Comparison of ENCODE assay signal across 17 cellular contexts in the genomic region with DNA sequence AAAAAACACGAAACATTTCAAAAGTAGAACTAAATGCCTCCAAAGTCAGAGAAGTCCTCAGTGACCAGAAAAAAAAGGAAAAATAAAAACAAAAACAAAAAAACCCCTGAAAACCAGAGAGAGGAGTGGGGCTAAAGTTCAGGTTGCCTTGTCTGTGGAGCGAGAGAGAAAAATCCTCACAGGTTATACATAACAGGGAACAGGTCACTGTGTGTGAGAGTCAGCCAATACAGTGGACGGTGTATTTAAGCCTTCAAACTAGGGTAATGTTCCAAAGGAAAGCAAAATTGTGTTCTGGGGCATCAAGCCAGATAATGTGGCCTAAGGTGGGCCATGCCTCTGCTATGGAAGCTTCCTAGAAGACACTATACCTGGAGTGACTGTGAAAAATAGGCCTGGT.
DNase-seq lines count a peak whose midpoint lies in the region; ATAC-seq lines count a peak whose summit lies in the region.
"Had no signal": no experiment of that assay in that cellular context is flagged by ENCODE, and none has a peak within 500 bp of the region (broad histone marks: within the 10 kb centered on the region; RNA-seq: fewer than 3 reads in every experiment).

No MANE protein-coding gene starts in this region.

- no peaks in the 10 kb centered on the region for H3K9me3 ChIP-seq in neuronal stem cell (replicated peaks in 1 of 2; ENCODE audit: control insufficient read depth in 2 of 2, insufficient read depth in 1 of 2, low read depth in 1 of 2, low read length in 2 of 2)
- H3K9me3 ChIP-seq: A549, Caco-2 had no signal

- no peak overlapping the region for H3K9ac ChIP-seq in neuronal stem cell (ENCODE audit: low read depth, low read length, poor library complexity)
- H3K9ac ChIP-seq: BLaER1 treated with 17β-estradiol and CSF1 and Interleukin-3, amounts not matched to agents 10 nM and 100 nM had no signal

- H3K23ac ChIP-seq in neuronal stem cell (ENCODE audit: low read depth, low read length, poor library complexity): no peak overlapping the region

- H3K9me3 Mint-ChIP-seq in activated T-cell treated with anti-CD3 and anti-CD28 coated beads, Interleukin-2, amount 50 U/mL, for 72 hours: peaks cover 0 to 1% of the 10 kb centered on the region in 2 donors
- H3K9me3 Mint-ChIP-seq in activated T-cell treated with anti-CD3 and anti-CD28 coated beads, Interleukin-2, amount 50 U/mL, for 4 hours: no peaks in the 10 kb centered on the region
- H3K9me3 Mint-ChIP-seq in activated naive CD4-positive, alpha-beta T cell treated with anti-CD3 and anti-CD28 coated beads, Interleukin-2, amount 50 U/mL, for 72 hours: no peaks in the 10 kb centered on the region
- H3K9me3 Mint-ChIP-seq: CD4-positive, alpha-beta T cell had no signal

- H3K4me1 ChIP-seq in neuronal stem cell (ENCODE audit: control insufficient read depth in 2 of 2, insufficient read depth in 1 of 2, low read depth in 1 of 2, low read length in 2 of 2): no peaks in the 10 kb centered on the region
- H3K4me1 ChIP-seq: BLaER1 treated with 17β-estradiol and CSF1 and Interleukin-3, amounts not matched to agents 10 nM and 100 nM; Caco-2 had no signal

- H3K27me3 Mint-ChIP-seq in activated T-cell treated with anti-CD3 and anti-CD28 coated beads, Interleukin-2, amount 50 U/mL, for 72 hours (ENCODE audit: low read depth): no peaks in the 10 kb centered on the region
- H3K27me3 Mint-ChIP-seq in activated T-cell treated with anti-CD3 and anti-CD28 coated beads, Interleukin-2, amount 50 U/mL, for 4 hours (ENCODE audit: low read depth): no peaks in the 10 kb centered on the region
- H3K27me3 Mint-ChIP-seq: CD4-positive, alpha-beta T cell had no signal

- no peak overlapping the region for H3K14ac ChIP-seq in neuronal stem cell (ENCODE audit: low read length)

- H3K18ac ChIP-seq in neuronal stem cell (ENCODE audit: low read length): peak overlapping the region; percentile 58

- no peak overlapping the region for H2BK5ac ChIP-seq in neuronal stem cell (ENCODE audit: low read length)

- H2BK120ac ChIP-seq in neuronal stem cell (ENCODE audit: low read depth, low read length): no peak overlapping the region

- no peaks in the 10 kb centered on the region for H3K36me3 Mint-ChIP-seq in activated T-cell treated with anti-CD3 and anti-CD28 coated beads, Interleukin-2, amount 50 U/mL, for 72 hours (ENCODE audit: insufficient read depth in 2 of 2)
- H3K36me3 Mint-ChIP-seq in activated T-cell treated with anti-CD3 and anti-CD28 coated beads, Interleukin-2, amount 50 U/mL, for 4 hours (ENCODE audit: insufficient read depth): peaks cover 2% of the 10 kb centered on the region
- peaks cover 0 to 6% of the 10 kb centered on the region in 2 donors for H3K36me3 Mint-ChIP-seq in activated naive CD4-positive, alpha-beta T cell treated with anti-CD3 and anti-CD28 coated beads, Interleukin-2, amount 50 U/mL, for 72 hours
- H3K36me3 Mint-ChIP-seq: CD8-positive, alpha-beta T cell had no signal

- H3K27ac Mint-ChIP-seq in activated T-cell treated with anti-CD3 and anti-CD28 coated beads, Interleukin-2, amount 50 U/mL, for 72 hours: peak overlapping the region; percentile 50
- no peak overlapping the region for H3K27ac Mint-ChIP-seq in activated naive CD4-positive, alpha-beta T cell treated with anti-CD3 and anti-CD28 coated beads, Interleukin-2, amount 50 U/mL, for 72 hours
- H3K27ac Mint-ChIP-seq: B cell; CD4-positive, alpha-beta T cell; CD8-positive, alpha-beta T cell had no signal

- no peak for ATAC-seq in activated T-cell treated with anti-CD3 and anti-CD28 coated beads, Interleukin-2, amount 50 U/mL, for 72 hours (replicated peaks in 1 of 2)
- no peak for ATAC-seq in activated T-cell treated with anti-CD3 and anti-CD28 coated beads, Interleukin-2, amount 50 U/mL, for 4 hours
- ATAC-seq in left lobe of liver: peak; percentile 74
- no peak for ATAC-seq in activated naive CD4-positive, alpha-beta T cell treated with anti-CD3 and anti-CD28 coated beads, Interleukin-2, amount 50 U/mL, for 72 hours
- ATAC-seq: A549; CD8-positive, alpha-beta T cell had no signal

- H3K4ac ChIP-seq in neuronal stem cell (ENCODE audit: low read length): no peak overlapping the region

- no peaks in the 10 kb centered on the region for H3K79me1 ChIP-seq in neuronal stem cell (ENCODE audit: low read depth, low read length)

- H3K4me2 ChIP-seq in neuronal stem cell (ENCODE audit: insufficient read depth, low read length, poor library complexity, severe bottlenecking): no peak overlapping the region
- H3K4me2 ChIP-seq: A549; BLaER1 treated with 17β-estradiol and CSF1 and Interleukin-3, amounts not matched to agents 10 nM and 100 nM had no signal

- no peaks in the 10 kb centered on the region for H3K27me3 ChIP-seq in neuronal stem cell (ENCODE audit: control insufficient read depth in 3 of 3, insufficient read depth in 3 of 3, low read depth in 1 of 3, low read length in 3 of 3)
- H3K27me3 ChIP-seq: BLaER1 treated with 17β-estradiol and CSF1 and Interleukin-3, amounts not matched to agents 10 nM and 100 nM had no signal

- no peak overlapping the region for H2BK15ac ChIP-seq in neuronal stem cell (ENCODE audit: low read length)

- H3K27ac ChIP-seq in neuronal stem cell (replicated peaks; ENCODE audit: low read length): no peak overlapping the region
- H3K27ac ChIP-seq: 22Rv1; A549; BLaER1 treated with 17β-estradiol and CSF1 and Interleukin-3, amounts not matched to agents 10 nM and 100 nM; C4-2B had no signal

- no peak overlapping the region for H3K4me3 Mint-ChIP-seq in activated T-cell treated with anti-CD3 and anti-CD28 coated beads, Interleukin-2, amount 50 U/mL, for 72 hours
- no peak overlapping the region for H3K4me3 Mint-ChIP-seq in activated T-cell treated with anti-CD3 and anti-CD28 coated beads, Interleukin-2, amount 50 U/mL, for 4 hours
- H3K4me3 Mint-ChIP-seq: B cell; CD4-positive, alpha-beta T cell; CD8-positive, alpha-beta T cell had no signal

- no peak overlapping the region for H3K4me3 ChIP-seq in neuronal stem cell (ENCODE audit: low read length in 2 of 2)
- H3K4me3 ChIP-seq: A549; BLaER1 treated with 17β-estradiol and CSF1 and Interleukin-3, amounts not matched to agents 10 nM and 100 nM had no signal

- no peak overlapping the region for H2BK12ac ChIP-seq in neuronal stem cell (ENCODE audit: low read length)

- no peak overlapping the region for H4K91ac ChIP-seq in neuronal stem cell (ENCODE audit: low read depth, low read length, poor library complexity)

- DNase-seq in activated T-cell treated with anti-CD3 and anti-CD28 coated beads, Interleukin-2, amount 50 U/mL, for 72 hours: no peak
- no peak for DNase-seq in activated T-cell treated with anti-CD3 and anti-CD28 coated beads, Interleukin-2, amount 50 U/mL, for 4 hours
- DNase-seq in left lobe of liver (ENCODE audit: low spot score) (no peak), neuronal stem cell (ENCODE audit: low spot score) (no peak)
- DNase-seq in activated naive CD4-positive, alpha-beta T cell treated with anti-CD3 and anti-CD28 coated beads, Interleukin-2, amount 50 U/mL, for 72 hours (ENCODE audit: low spot score in 2 of 2): no peak
- DNase-seq: AML-193; Caco-2; Calu3; CD4-positive, alpha-beta T cell; CD8-positive, alpha-beta T cell; DMS79 treated with DMSO at 0.1 percent for 48 hours; GF-D8 had no signal

- H2AK5ac ChIP-seq in neuronal stem cell (ENCODE audit: low read depth, low read length): no peak overlapping the region

- H3K36me3 ChIP-seq in neuronal stem cell (replicated peaks in 1 of 2; ENCODE audit: control insufficient read depth in 2 of 2, insufficient read depth in 2 of 2, low read length in 2 of 2): no peaks in the 10 kb centered on the region
- H3K36me3 ChIP-seq: BLaER1 treated with 17β-estradiol and CSF1 and Interleukin-3, amounts not matched to agents 10 nM and 100 nM had no signal

- no peaks in the 10 kb centered on the region for H3K4me1 Mint-ChIP-seq in activated T-cell treated with anti-CD3 and anti-CD28 coated beads, Interleukin-2, amount 50 U/mL, for 72 hours (ENCODE audit: low read depth)
- H3K4me1 Mint-ChIP-seq in activated T-cell treated with anti-CD3 and anti-CD28 coated beads, Interleukin-2, amount 50 U/mL, for 4 hours (ENCODE audit: low read depth): no peaks in the 10 kb centered on the region
- H3K4me1 Mint-ChIP-seq: B cell had no signal

- no peak overlapping the region for H4K8ac ChIP-seq in neuronal stem cell (ENCODE audit: low read depth, low read length)

- no CpG with 5 or more reads among the region's 3 CpGs for WGBS in neuronal stem cell (ENCODE audit: extremely low coverage in 2 of 2, insufficient read length in 2 of 2, insufficient replicate concordance in 1 of 2), 2 donors

- H2AFZ ChIP-seq in neuronal stem cell (ENCODE audit: low read length): no peak overlapping the region
